Comparison of ENCODE assay signal across 8 cellular contexts in genomic region chr3:42830437-42831320, GRCh38. TPM values are rescaled to one million over a fixed set of nuclear protein-coding genes. Genes with fewer than 3 reads are reported as not detected.
DNase-seq lines count a peak whose midpoint lies in the region; ATAC-seq and TF ChIP-seq lines count a peak whose summit lies in the region.

No MANE protein-coding gene starts in this region.

- DNase-seq in NCI-H524 (lab: John Stamatoyannopoulos, UW) (peak; percentile 58 to 69), NCI-H524 treated with DMSO at 0.1 percent for 48 hours (lab: John Stamatoyannopoulos, UW) (no peak), NOMO-1 treated with DMSO at 0.1 percent for 48 hours (lab: John Stamatoyannopoulos, UW; ENCODE audit: unreplicated experiment) (peak; percentile 54), erythroblast (lab: John Stamatoyannopoulos, UW) (peak; percentile 79 to 80), retinal pigment epithelial cell (ENCODE audit: low read depth) (no peak), GM10248 (ENCODE audit: extremely low spot score) (no peak)
- DNase-seq in activated naive CD4-positive, alpha-beta T cell treated with anti-CD3 and anti-CD28 coated beads, Interleukin-2, amount 50 U/mL, for 72 hours (ENCODE audit: low spot score in 2 of 2) = no peak

- H3K36me3 Mint-ChIP-seq in activated naive CD4-positive, alpha-beta T cell treated with anti-CD3 and anti-CD28 coated beads, Interleukin-2, amount 50 U/mL, for 72 hours = no peaks in the 10 kb centered on the region

- no peak for TF ChIP-seq POLR2A in erythroblast (IDR thresholded peaks at IDR 0.05; ENCODE audit: low read length)

- H3K9me3 Mint-ChIP-seq in activated naive CD4-positive, alpha-beta T cell treated with anti-CD3 and anti-CD28 coated beads, Interleukin-2, amount 50 U/mL, for 72 hours = no peaks in the 10 kb centered on the region

- peak; percentile 46 for TF ChIP-seq CTCF in retinal pigment epithelial cell (conservative IDR thresholded peaks at IDR 0.05; ENCODE audit: low read depth, low read length)
- no peak for TF ChIP-seq CTCF in GM10248 (IDR thresholded peaks at IDR 0.05; ENCODE audit: control extremely low read depth, extremely low read depth, low read depth, missing control alignments)

- H3K27ac Mint-ChIP-seq in activated naive CD4-positive, alpha-beta T cell treated with anti-CD3 and anti-CD28 coated beads, Interleukin-2, amount 50 U/mL, for 72 hours = no peak overlapping the region

- H3K4me3 ChIP-seq in retinal pigment epithelial cell (ENCODE audit: low read length) = no peak overlapping the region

- CTCF ChIA-PET in GM10248 (lab: Yijun Ruan, JAX) = interaction anchor here (0.8 to 2.8 kb wide), 26 partner anchors 9 to 73 kb away, joined by 3 to 25 read pairs (median 4); partner anchors contain the start of genes ACKR2 and CYP8B1

- POLR2A ChIA-PET in GM10248 (lab: Yijun Ruan, JAX) = no interaction called here

- no peak for ATAC-seq in GM18498 (IDR thresholded peaks at IDR 0.05; ENCODE audit: unreplicated experiment)
- ATAC-seq in activated naive CD4-positive, alpha-beta T cell treated with anti-CD3 and anti-CD28 coated beads, Interleukin-2, amount 50 U/mL, for 72 hours = no peak

RNA-seq across cellular contexts. Expression of gene ACKR2, which starts 21.4 kb away (rescaled TPM):
- 1 to 10 TPM; 1.0 to 1.5 TPM for total RNA-seq in activated naive CD4-positive, alpha-beta T cell treated with anti-CD3 and anti-CD28 coated beads, Interleukin-2, amount 50 U/mL, for 72 hours

RNA-seq across cellular contexts. Expression of gene HIGD1A, which starts 26.4 kb away (rescaled TPM):
- total RNA-seq in activated naive CD4-positive, alpha-beta T cell treated with anti-CD3 and anti-CD28 coated beads, Interleukin-2, amount 50 U/mL, for 72 hours = 10 to 100 TPM; 59.5 to 67.6 TPM

RNA-seq across cellular contexts. Expression of gene CYP8B1, which starts 45.0 kb away (rescaled TPM):
- not detected for total RNA-seq in activated naive CD4-positive, alpha-beta T cell treated with anti-CD3 and anti-CD28 coated beads, Interleukin-2, amount 50 U/mL, for 72 hours

RNA-seq across cellular contexts. Expression of gene CCDC13, which starts 57.6 kb away (rescaled TPM):
- under 1 TPM; 0.34 to 0.70 TPM for total RNA-seq in activated naive CD4-positive, alpha-beta T cell treated with anti-CD3 and anti-CD28 coated beads, Interleukin-2, amount 50 U/mL, for 72 hours

Comparison
In these comparisons a context has a peak if more than half of its experiments do, and no peak if none do; other contexts are left out.
1. DNase-seq: peak in NCI-H524 (2 of 2), NOMO-1 treated with DMSO at 0.1 percent for 48 hours (single experiment) and erythroblast (2 of 2); none in NCI-H524 treated with DMSO at 0.1 percent for 48 hours (single experiment), retinal pigment epithelial cell (single experiment), GM10248 (single experiment) and activated naive CD4-positive, alpha-beta T cell treated with anti-CD3 and anti-CD28 coated beads, Interleukin-2, amount 50 U/mL, for 72 hours (0 of 2).